In genomic region chr19:571127-571974, GRCh38 we compare ENCODE assay signal across 8 cellular contexts. TPM values are rescaled to one million over a fixed set of nuclear protein-coding genes. Genes with fewer than 3 reads are reported as not detected.
DNase-seq lines count a peak whose midpoint lies in the region; ATAC-seq, FAIRE-seq and TF ChIP-seq lines count a peak whose summit lies in the region.

No MANE protein-coding gene starts in this region.

- peak overlapping the region; percentile 88 to 99 (median 94) for H3K4me3 Mint-ChIP-seq in brain

- intact Hi-C loops in kidney (cut with DNase I) = no loop called here

- DNase-seq in LHCN-M2 (ENCODE audit: low read depth) = peak; percentile 29
- peak; percentile 31 for DNase-seq in SIG-M5 (lab: John Stamatoyannopoulos, UW)
- peak; percentile 80 for DNase-seq in kidney
- peak; percentile 20 for DNase-seq in stimulated activated CD8-positive, alpha-beta memory T cell treated with anti-CD3 and anti-CD28 coated beads, Interleukin-12 subunit alpha, Interleukin-12 subunit beta, amount 100 ng/mL, for 1 hour (ENCODE audit: low read depth)

- no peak for FAIRE-seq in kidney (lab: Jason Lieb, UNC)

- H3K9ac ChIP-seq in kidney (ENCODE audit: low read length in 2 of 2) = peak overlapping the region; percentile 46 to 54

- peaks cover 47% of the 10 kb centered on the region for H3K4me1 Mint-ChIP-seq in brain

- TF ChIP-seq CTCF in brain (conservative IDR thresholded peaks at IDR 0.05) (no peak), kidney (IDR thresholded peaks at IDR 0.05; ENCODE audit: borderline replicate concordance, extremely low read depth, insufficient read depth) (no peak)

- H3K36me3 ChIP-seq in kidney (ENCODE audit: control insufficient read depth in 1 of 2, insufficient read depth in 2 of 2, low read length in 2 of 2) = no peaks in the 10 kb centered on the region

- peak overlapping the region; percentile 2 to 16 for H3K27ac ChIP-seq in kidney (ENCODE audit: low read depth in 2 of 2, low read length in 2 of 2)

- H3K27ac Mint-ChIP-seq in brain = peak overlapping the region; percentile 88 to 94 (median 89)

- H3K4me1 ChIP-seq in kidney (ENCODE audit: control insufficient read depth in 1 of 2, insufficient read depth in 1 of 2, low read depth in 1 of 2, low read length in 2 of 2) = peaks cover 9 to 28% of the 10 kb centered on the region in 2 donors

- no peak for ATAC-seq in HG03097 (IDR thresholded peaks at IDR 0.05; ENCODE audit: low FRiP score, unreplicated experiment)
- ATAC-seq in HG03108 (IDR thresholded peaks at IDR 0.05; ENCODE audit: unreplicated experiment) = no peak

- H3K36me3 Mint-ChIP-seq in brain = peaks cover 9% of the 10 kb centered on the region

- H3K27me3 Mint-ChIP-seq in brain = no peaks in the 10 kb centered on the region

- H3K9me3 ChIP-seq in kidney (ENCODE audit: control insufficient read depth in 1 of 2, low read length in 2 of 2) = no peaks in the 10 kb centered on the region

- H3K4me3 ChIP-seq in GM08714 (ENCODE audit: low read length) (peak overlapping the region; percentile 72; the same call in 1 of the 2 replicates), kidney (ENCODE audit: low read length in 2 of 2) (peak overlapping the region; percentile 64 to 65)

- H3K9me3 Mint-ChIP-seq in brain = peaks cover 0 to 10% (median 4%) of the 10 kb centered on the region in 5 experiments

RNA-seq across cellular contexts. Expression of gene BSG, which starts 1.0 kb away (rescaled TPM):
- total RNA-seq in LHCN-M2 (2014; rRNA removed) = 746 and 758 TPM in 2 replicates
- 535 TPM for polyA plus RNA-seq in LHCN-M2 (2012)
- polyA plus RNA-seq in brain (ENCODE audit: insufficient read depth, low read depth, low replicate concordance) = 1,263 TPM
- total RNA-seq in kidney = 554 TPM
- polyA plus RNA-seq in kidney (ENCODE audit: insufficient read depth, low read depth, low replicate concordance) = 984 TPM

RNA-seq across cellular contexts. Expression of gene HCN2, which starts 18.3 kb away (rescaled TPM):
- total RNA-seq in LHCN-M2 (2014; rRNA removed) (1.4 and 1.9 TPM in 2 replicates), kidney (0.31 TPM)
- polyA plus RNA-seq in LHCN-M2 (2012) = 8.6 TPM
- polyA plus RNA-seq in brain (ENCODE audit: insufficient read depth, low read depth, low replicate concordance) (69.0 TPM), kidney (ENCODE audit: insufficient read depth, low read depth, low replicate concordance) (1.3 TPM)

RNA-seq across cellular contexts. Expression of gene GZMM, which starts 27.5 kb away (rescaled TPM):
- 1.7 TPM in 1 of 2 replicates, not detected in the other for total RNA-seq in LHCN-M2 (2014; rRNA removed)
- 0.15 TPM for polyA plus RNA-seq in LHCN-M2 (2012)
- polyA plus RNA-seq in brain (ENCODE audit: insufficient read depth, low read depth, low replicate concordance) = 1.4 TPM
- 2.8 TPM for total RNA-seq in kidney
- not detected for polyA plus RNA-seq in kidney (ENCODE audit: insufficient read depth, low read depth, low replicate concordance)

RNA-seq across cellular contexts. Expression of gene CDC34, which starts 39.8 kb away (rescaled TPM):
- total RNA-seq in LHCN-M2 (2014; rRNA removed) (64.6 and 69.6 TPM in 2 replicates), kidney (33.8 TPM)
- polyA plus RNA-seq in LHCN-M2 (2012) = 71.4 TPM
- polyA plus RNA-seq in brain (ENCODE audit: insufficient read depth, low read depth, low replicate concordance) (152 TPM), kidney (ENCODE audit: insufficient read depth, low read depth, low replicate concordance) (72.3 TPM)

Comparison
In these comparisons a context has a peak if more than half of its experiments do, and no peak if none do; other contexts are left out.
1. DNase-seq: peak in every context shown above with its lines; median percentile 80 in kidney; 31 in SIG-M5; 29 in LHCN-M2; 20 in stimulated activated CD8-positive, alpha-beta memory T cell treated with anti-CD3 and anti-CD28 coated beads, Interleukin-12 subunit alpha, Interleukin-12 subunit beta, amount 100 ng/mL, for 1 hour.